Comparison of ENCODE assay signal across 10 cellular contexts in the genomic region with DNA sequence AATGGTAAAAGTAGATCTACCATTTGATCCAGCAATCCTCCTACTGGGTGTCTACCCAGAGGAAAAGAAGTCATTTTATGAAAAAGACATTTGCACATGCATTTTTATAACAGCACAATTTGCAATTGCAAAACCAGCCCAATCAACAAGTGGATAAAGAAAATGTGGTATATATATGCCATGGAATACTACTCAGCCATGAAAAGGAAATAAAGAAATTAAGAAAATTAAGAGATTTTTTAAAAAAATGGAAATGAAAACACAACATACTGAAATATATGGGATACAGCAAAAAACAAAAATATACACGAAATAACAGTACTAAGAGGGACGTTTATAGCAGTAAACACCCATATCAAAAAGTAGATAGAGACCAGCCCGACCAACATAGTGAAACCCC. TPM values are rescaled to one million over a fixed set of nuclear protein-coding genes. Genes with fewer than 3 reads are reported as not detected.
"Had no signal": no experiment of that assay in that cellular context is flagged by ENCODE, and none has a peak within 500 bp of the region (broad histone marks: within the 10 kb centered on the region; RNA-seq: fewer than 3 reads in every experiment).

No MANE protein-coding gene starts in this region.

- H3K4me2 ChIP-seq: KMS-11 had no signal

- DNase-seq: IMR-90, KBM-7, KG1 had no signal

- H3K27ac Mint-ChIP-seq: IgD-negative memory B cell had no signal

- FAIRE-seq: HepG2, HTR-8/SVneo had no signal

- H3K4me3 Mint-ChIP-seq: IgD-negative memory B cell had no signal

- H3K27ac ChIP-seq: HL-60, KMS-11 had no signal

- H3K9me3 Mint-ChIP-seq: IgD-negative memory B cell had no signal

- ATAC-seq: HepG2 had no signal

- H3K27me3 Mint-ChIP-seq: IgD-negative memory B cell had no signal

- H3K4me1 Mint-ChIP-seq: IgD-negative memory B cell had no signal

- H3K9ac ChIP-seq: KMS-11 had no signal

RNA-seq across cellular contexts. Expression of a gene that starts 58.9 kb away (rescaled TPM):
- total RNA-seq: HepG2, HT-29, HT1080, IMR-90 had no signal
- polyA plus RNA-seq: HepG2, IgD-negative memory B cell, IMR-90 had no signal
